ENCODE assay signal across 8 cellular contexts in the genomic region with DNA sequence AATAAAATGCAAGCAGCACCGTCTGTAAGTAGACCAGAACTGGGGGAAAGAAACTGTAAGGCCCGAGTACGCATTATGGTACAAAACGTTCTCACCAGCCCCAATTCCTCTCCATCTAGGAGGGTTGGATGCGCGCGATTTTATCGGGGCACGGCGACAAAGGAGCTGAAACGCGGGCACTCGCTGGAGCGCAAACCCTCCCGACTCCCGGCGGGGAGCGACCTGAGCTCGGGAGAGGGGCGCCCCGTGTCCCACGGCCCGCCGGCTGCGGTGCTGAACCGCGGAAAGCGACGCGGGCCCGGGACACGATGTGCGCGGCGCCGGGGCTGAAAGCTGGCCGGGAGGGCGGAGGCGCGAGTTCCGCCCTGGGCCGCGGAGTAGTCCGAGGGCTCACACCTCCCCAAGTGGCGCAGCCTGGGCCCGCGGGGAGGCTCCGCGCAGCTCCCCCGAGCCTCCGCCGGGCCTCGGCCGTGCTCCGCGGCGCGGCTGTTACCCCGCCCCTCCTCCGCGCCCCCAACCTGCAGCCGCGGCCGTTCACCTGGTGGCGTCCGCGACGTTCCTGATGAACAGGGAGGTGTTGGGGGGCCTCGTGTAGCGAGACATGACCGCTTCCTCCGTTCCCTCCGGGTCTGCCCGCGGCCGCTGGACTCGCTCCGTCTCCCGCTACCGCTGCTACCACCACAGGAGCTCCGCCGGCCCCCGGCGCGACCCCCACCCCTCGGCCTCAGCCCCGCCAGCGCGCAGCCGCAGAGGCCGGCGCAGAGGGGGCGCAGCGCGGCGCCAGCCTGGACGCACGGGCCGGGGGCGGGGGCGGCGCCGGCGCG. TPM values are rescaled to one million over a fixed set of nuclear protein-coding genes. Genes with fewer than 3 reads are reported as not detected.
DNase-seq lines count a peak whose midpoint lies in the region; ATAC-seq and TF ChIP-seq lines count a peak whose summit lies in the region.

Gene SRSF12 (minus strand): TSS at position 787 of the 824 bp plus-strand sequence. CDS start 184 bp downstream, at position 603.

- H3K9me3 Mint-ChIP-seq in activated naive CD4-positive, alpha-beta T cell treated with anti-CD3 and anti-CD28 coated beads for 36 hours = no peaks in the 10 kb centered on the region

- H3K4me3 Mint-ChIP-seq in activated naive CD4-positive, alpha-beta T cell treated with anti-CD3 and anti-CD28 coated beads for 36 hours = peak within 1 kb of the TSS; percentile 78

- no peaks in the 10 kb centered on the region for H3K36me3 Mint-ChIP-seq in activated naive CD4-positive, alpha-beta T cell treated with anti-CD3 and anti-CD28 coated beads for 36 hours (ENCODE audit: low read depth)

- peak within 1 kb of the TSS; percentile 70 for H3K4me3 ChIP-seq in PC-3 (ENCODE audit: low read length)

- H3K4me1 ChIP-seq in PC-3 (ENCODE audit: insufficient read depth, low read length) = peaks cover 9% of the 10 kb centered on the region; the same call in 1 of the 2 replicates

- peaks cover 5% of the 10 kb centered on the region for H3K4me1 Mint-ChIP-seq in activated naive CD4-positive, alpha-beta T cell treated with anti-CD3 and anti-CD28 coated beads for 36 hours (ENCODE audit: low read depth)

- peak within 1 kb of the TSS; percentile 84 for H2AFZ ChIP-seq in PC-3 (ENCODE audit: low read length)

- H3K9me2 ChIP-seq in PC-3 (replicated peaks; ENCODE audit: low read length) = no peaks in the 10 kb centered on the region

- H3K9ac ChIP-seq in PC-3 (ENCODE audit: low read length) = no peak within 1 kb of the TSS

- ATAC-seq in HG03039 (IDR thresholded peaks at IDR 0.05; ENCODE audit: unreplicated experiment) (peak; percentile 85), PC-3 (peak; percentile 62)

- no peaks in the 10 kb centered on the region; the same call in 1 of the 2 replicates for H3K36me3 ChIP-seq in PC-3 (ENCODE audit: low read depth, low read length)

- no peaks in the 10 kb centered on the region for H3K27me3 ChIP-seq in PC-3 (ENCODE audit: low read length)

- intact Hi-C loops in PC-3 (cut with micrococcal nuclease) (no loop called here), head of caudate nucleus (cut with DNase I) (no loop called here), posterior vena cava (cut with DNase I) (loop anchor here (2.0 to 10.0 kb wide), 4 partner anchors 33 to 143 kb away; no protein-coding TSS in a partner anchor)
- intact Hi-C loops in activated naive CD4-positive, alpha-beta T cell treated with anti-CD3 and anti-CD28 coated beads for 36 hours (cut with micrococcal nuclease) = loop anchor here (1.0 to 2.0 kb wide), 2 partner anchors 27 to 37 kb away; partner anchors contain the start of gene PNRC1

- peak within 1 kb of the TSS; percentile 89 for H3K4me2 ChIP-seq in PC-3 (ENCODE audit: low read length)

- H3K27ac Mint-ChIP-seq in activated naive CD4-positive, alpha-beta T cell treated with anti-CD3 and anti-CD28 coated beads for 36 hours = no peak within 1 kb of the TSS

- H3K9me3 ChIP-seq in PC-3 (ENCODE audit: low read length) = no peaks in the 10 kb centered on the region

- CTCF ChIA-PET in PC-3 (lab: Charles Lee) = no interaction called here
- CTCF ChIA-PET in activated naive CD4-positive, alpha-beta T cell treated with anti-CD3 and anti-CD28 coated beads for 36 hours (lab: Charles Lee) = interaction anchor here (0.5 to 1.8 kb wide), 6 partner anchors 9 to 135 kb away, joined by 3 to 13 read pairs (median 4); partner anchors contain the start of gene PNRC1

- peaks cover 5% of the 10 kb centered on the region for H3K27me3 Mint-ChIP-seq in activated naive CD4-positive, alpha-beta T cell treated with anti-CD3 and anti-CD28 coated beads for 36 hours (ENCODE audit: low read depth)

- POLR2A ChIA-PET in PC-3 (lab: Charles Lee; ENCODE audit: unreplicated experiment) = interaction anchor here (0.6 kb wide), 1 partner anchor 385 kb away, joined by 9 read pairs; no protein-coding TSS in a partner anchor

- no peak within 1 kb of the TSS for H3K27ac ChIP-seq in PC-3 (ENCODE audit: low read length)

- TF ChIP-seq CTCF in PC-3 (conservative IDR thresholded peaks at IDR 0.05; ENCODE audit: low read depth, low read length) = no peak

- H3K79me2 ChIP-seq in PC-3 (ENCODE audit: low read length) = no peaks in the 10 kb centered on the region

- no TSS peak for BruUV-seq in PC-3 (replicated peaks; lab: Mats Ljungman, UMichigan)

- no peaks in the 10 kb centered on the region for H3F3A ChIP-seq in PC-3 (ENCODE audit: low read length, unreplicated experiment)

- H4K20me1 ChIP-seq in PC-3 (ENCODE audit: low read length) = no peaks in the 10 kb centered on the region

- DNase-seq in NCI-H82 (lab: John Stamatoyannopoulos, UW) (peak; percentile 50), NCI-H82 treated with DMSO at 0.1 percent for 48 hours (lab: John Stamatoyannopoulos, UW; ENCODE audit: unreplicated experiment) (no peak), PC-3 (no peak), head of caudate nucleus (peak in 38 of 42 donors; percentile 15 to 67 (median 42)), posterior vena cava (ENCODE audit: low spot score) (peak; percentile 85), A172 (ENCODE audit: low spot score) (no peak)
- peak; percentile 37 for DNase-seq in activated naive CD4-positive, alpha-beta T cell treated with anti-CD3 and anti-CD28 coated beads for 36 hours

RNA-seq across cellular contexts. Expression of gene SRSF12, which starts in this region (rescaled TPM):
- total RNA-seq in PC-3 (2014; rRNA removed) (not detected in 2 replicates), posterior vena cava (1 to 10 TPM; 3.4 to 3.5 TPM)
- total RNA-seq in activated naive CD4-positive, alpha-beta T cell treated with anti-CD3 and anti-CD28 coated beads for 36 hours = under 1 TPM in 1 of 2 experiments, not detected in 1; 0.15 TPM
- total RNA-seq in A172 (2014; rRNA removed; shearing (Covaris generic)) = 0.10 and 0.34 TPM in 2 replicates

Comparison
In these comparisons a context has a peak if more than half of its experiments do, and no peak if none do; other contexts are left out.
1. DNase-seq: peak in NCI-H82 (single experiment), head of caudate nucleus (38 of 42) and posterior vena cava (single experiment); none in NCI-H82 treated with DMSO at 0.1 percent for 48 hours (single experiment), PC-3 (single experiment) and A172 (single experiment).
2. Peak in ATAC-seq, H3K4me3 ChIP-seq and H3K4me2 ChIP-seq in PC-3; RNA of the gene not detected or under 1 TPM.
3. Peak in DNase-seq in activated naive CD4-positive, alpha-beta T cell treated with anti-CD3 and anti-CD28 coated beads for 36 hours; RNA of the gene not detected or under 1 TPM.
4. intact Hi-C loops: an anchor here in activated naive CD4-positive, alpha-beta T cell treated with anti-CD3 and anti-CD28 coated beads for 36 hours (1.0 to 2.0 kb wide) and posterior vena cava (2.0 to 10.0 kb wide); none called in PC-3 and head of caudate nucleus.